In genomic region chr12:44821702-44822101, GRCh38 we compare ENCODE assay signal across 2 cellular contexts. TPM values are rescaled to one million over a fixed set of nuclear protein-coding genes. Genes with fewer than 3 reads are reported as not detected.
"Had no signal": no experiment of that assay in that cellular context is flagged by ENCODE, and none has a peak within 500 bp of the region (broad histone marks: within the 10 kb centered on the region; RNA-seq: fewer than 3 reads in every experiment).

No MANE protein-coding gene starts in this region.

RNA-seq across cellular contexts. Expression of gene NELL2, which starts 54.4 kb away (rescaled TPM):
- polyA plus RNA-seq: fibroblast of lung, foreskin keratinocyte had no signal
